ENCODE assay signal across 4 cellular contexts in the genomic region with DNA sequence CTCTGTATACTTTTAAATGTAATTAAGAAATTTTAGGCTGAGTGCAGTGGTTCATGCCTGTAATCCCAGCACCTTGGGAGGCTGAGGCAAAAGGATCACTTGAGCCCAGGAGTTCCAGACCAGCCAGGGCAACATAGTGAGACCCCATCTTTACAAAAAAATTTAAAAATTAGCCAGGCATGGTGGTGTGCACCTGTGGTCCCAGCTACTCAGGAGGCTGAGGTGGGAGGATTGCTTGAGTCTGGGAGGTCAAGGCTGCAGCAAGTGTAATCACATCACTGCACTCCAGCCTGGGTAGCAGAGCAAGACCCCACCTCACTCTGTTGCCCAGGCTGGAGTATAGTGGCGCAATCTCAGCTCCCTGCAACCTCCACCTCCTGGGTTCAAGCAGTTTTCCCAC.
TF ChIP-seq lines count a peak whose summit lies in the region.

No MANE protein-coding gene starts in this region.

TF ChIP-seq in HEK293, 187 proteins besides CTCF, POLR2A, EP300 and RAD21:
- peak; percentile 46; the same call in 1 of the 2 replicates for TF ChIP-seq ZNF121 (tag by site-specific recombination; IDR thresholded peaks at IDR 0.05)

TF ChIP-seq in WTC11, 78 proteins besides CTCF, POLR2A, EP300 and RAD21:
- TF ChIP-seq ZNF121 (CRISPR knock-in tag; IDR thresholded peaks at IDR 0.05), result peak; percentile 78
TF ChIP-seq in WTC11: peak in this region for 1; not testable (repeated sequence) for 77.

TF ChIP-seq in K562, 482 proteins besides CTCF, POLR2A, EP300 and RAD21:
- TF ChIP-seq ZNF121 (CRISPR knock-in tag; conservative IDR thresholded peaks at IDR 0.05), result peak; percentile 29; the same call in 1 of the 2 replicates

TF ChIP-seq in HepG2, 621 proteins besides CTCF, POLR2A, EP300 and RAD21:
- peak; percentile 55; the same call in 1 of the 2 replicates for TF ChIP-seq ZNF121 (CRISPR knock-in tag; IDR thresholded peaks at IDR 0.05)
